ENCODE assay signal across 8 cellular contexts in genomic region chr19:4456566-4456842, GRCh38. TPM values are rescaled to one million over a fixed set of nuclear protein-coding genes. Genes with fewer than 3 reads are reported as not detected.
DNase-seq lines count a peak whose midpoint lies in the region; ATAC-seq and TF ChIP-seq lines count a peak whose summit lies in the region.

No MANE protein-coding gene starts in this region.

- TF ChIP-seq CTCF in BE2C (IDR thresholded peaks at IDR 0.05; ENCODE audit: low read depth, low read length), result no peak

- H3K36me3 ChIP-seq in BE2C (peaks cover 12% of the 10 kb centered on the region), mucosa of stomach (ENCODE audit: control insufficient read depth, insufficient read depth, low read length) (no peaks in the 10 kb centered on the region)

- no peaks in the 10 kb centered on the region for H3K9me3 ChIP-seq in BE2C
- H3K9me3 ChIP-seq in mucosa of stomach (ENCODE audit: control insufficient read depth, low read length), result no peaks in the 10 kb centered on the region

- H3K4me3 ChIP-seq in BE2C (ENCODE audit: low read depth, low read length) (peak overlapping the region; percentile 78), mucosa of stomach (ENCODE audit: low read length) (peak overlapping the region; percentile 14)

- H3K27me3 ChIP-seq in BE2C, result no peaks in the 10 kb centered on the region
- no peaks in the 10 kb centered on the region for H3K27me3 ChIP-seq in mucosa of stomach (ENCODE audit: control insufficient read depth, insufficient read depth, low read length)

- DNase-seq in BE2C (peak; percentile 47), HCEC 1CT (peak; percentile 60), SKM-1 treated with dmso at 0.1 percent for 144 hours (lab: John Stamatoyannopoulos, UW; ENCODE audit: unreplicated experiment) (peak; percentile 42), epidermal melanocyte (ENCODE audit: insufficient read length, low spot score) (peak; percentile 52), NK-92 (lab: John Stamatoyannopoulos, UW; ENCODE audit: unreplicated experiment) (no peak)

- peak overlapping the region; percentile 76 for H3K9ac ChIP-seq in mucosa of stomach (ENCODE audit: low read length)

- H3K4me1 ChIP-seq in BE2C (peaks cover 4% of the 10 kb centered on the region; the same call in 1 of the 2 replicates), mucosa of stomach (ENCODE audit: control insufficient read depth, insufficient read depth, low read length) (peaks cover 10% of the 10 kb centered on the region)

- no peak for ATAC-seq in HG02571 (IDR thresholded peaks at IDR 0.05; ENCODE audit: unreplicated experiment)
- ATAC-seq in HG02981 (IDR thresholded peaks at IDR 0.05; ENCODE audit: unreplicated experiment), result no peak

RNA-seq across cellular contexts. Expression of gene UBXN6, which starts 1.1 kb away (rescaled TPM):
- 311 TPM for polyA plus RNA-seq in BE2C (2012; ENCODE audit: insufficient read depth, insufficient read length, low read depth)

RNA-seq across cellular contexts. Expression of gene HDGFL2, which starts 15.6 kb away (rescaled TPM):
- polyA plus RNA-seq in BE2C (2012; ENCODE audit: insufficient read depth, insufficient read length, low read depth), result 190 TPM

RNA-seq across cellular contexts. Expression of gene CHAF1A, which starts 54.1 kb away (rescaled TPM):
- polyA plus RNA-seq in BE2C (2012; ENCODE audit: insufficient read depth, insufficient read length, low read depth), result 12.6 TPM

RNA-seq across cellular contexts. Expression of gene SH3GL1, which starts 56.2 kb away (rescaled TPM):
- 132 TPM for polyA plus RNA-seq in BE2C (2012; ENCODE audit: insufficient read depth, insufficient read length, low read depth)
